14 cellular contexts compared by ENCODE assay signal in genomic region chr21:45056505-45056904, GRCh38. TPM values are rescaled to one million over a fixed set of nuclear protein-coding genes. Genes with fewer than 3 reads are reported as not detected.
DNase-seq lines count a peak whose midpoint lies in the region; ATAC-seq and TF ChIP-seq lines count a peak whose summit lies in the region.
"Had no signal": no experiment of that assay in that cellular context is flagged by ENCODE, and none has a peak within 500 bp of the region (broad histone marks: within the 10 kb centered on the region; RNA-seq: fewer than 3 reads in every experiment).

No MANE protein-coding gene starts in this region.

- peaks cover 15 to 42% (median 32%) of the 10 kb centered on the region in 10 experiments; a peak in 19 of 20 replicates for H3K4me1 ChIP-seq in BLaER1 treated with 17β-estradiol and CSF1 and Interleukin-3, amounts not matched to agents 10 nM and 100 nM
- H3K4me1 ChIP-seq in Karpas-422 (ENCODE audit: low read length), result peaks cover 9% of the 10 kb centered on the region
- H3K4me1 ChIP-seq in PC-3 (ENCODE audit: insufficient read depth, low read length), result peaks cover 2% of the 10 kb centered on the region
- H3K4me1 ChIP-seq: BE2C had no signal

- no peaks in the 10 kb centered on the region for H3K36me3 ChIP-seq in BLaER1 treated with 17β-estradiol and CSF1 and Interleukin-3, amounts not matched to agents 10 nM and 100 nM
- H3K36me3 ChIP-seq in Karpas-422 (ENCODE audit: insufficient read depth, low read length) (no peaks in the 10 kb centered on the region), PC-3 (ENCODE audit: low read depth, low read length) (no peaks in the 10 kb centered on the region)
- H3K36me3 ChIP-seq: BE2C, HAP-1 had no signal

- DNase-seq in Karpas-422 (no peak), glomerular endothelial cell (ENCODE audit: extremely low read depth, low read depth, low spot score) (peak; percentile 50), left colon (no peak), PC-3 (no peak), foreskin fibroblast (no peak)
- DNase-seq: BE2C; CD8-positive, alpha-beta T cell; NCI-H1930; NCI-H2171; NCI-H446 treated with DMSO at 0.1 percent for 48 hours; NK-92 treated with Interleukin-12 subunit alpha and Interleukin-12 subunit beta, amount 100 ng/mL, for 24 hours had no signal

- CTCF ChIA-PET in PC-3 (lab: Charles Lee), result interaction anchor here (0.6 kb wide), 1 partner anchor 56 kb away, joined by 4 read pairs; no protein-coding TSS in a partner anchor

- no peaks in the 10 kb centered on the region for H4K20me1 ChIP-seq in BLaER1 treated with 17β-estradiol and CSF1 and Interleukin-3, amounts not matched to agents 10 nM and 100 nM
- H4K20me1 ChIP-seq in Karpas-422 (ENCODE audit: insufficient read depth, low read depth, low read length), result no peaks in the 10 kb centered on the region
- no peaks in the 10 kb centered on the region for H4K20me1 ChIP-seq in PC-3 (ENCODE audit: low read length)

- POLR2A ChIA-PET in PC-3 (lab: Charles Lee; ENCODE audit: unreplicated experiment), result no interaction called here

- H2AFZ ChIP-seq in Karpas-422 (ENCODE audit: low read length) (no peak overlapping the region), PC-3 (ENCODE audit: low read length) (no peak overlapping the region)

- H3K9me2 ChIP-seq in Karpas-422 (replicated peaks; ENCODE audit: insufficient read depth, low read length) (no peaks in the 10 kb centered on the region), PC-3 (replicated peaks; ENCODE audit: low read length) (no peaks in the 10 kb centered on the region)

- ATAC-seq in left colon (no peak), PC-3 (no peak)
- ATAC-seq: CD8-positive, alpha-beta T cell had no signal

- no peak for TF ChIP-seq CTCF in PC-3 (conservative IDR thresholded peaks at IDR 0.05; ENCODE audit: low read depth, low read length)
- no peak for TF ChIP-seq CTCF in foreskin fibroblast (IDR thresholded peaks at IDR 0.05; ENCODE audit: low read depth, low read length)

- H3K4me3 ChIP-seq in BLaER1 treated with 17β-estradiol and CSF1 and Interleukin-3, amounts not matched to agents 10 nM and 100 nM, result no peak overlapping the region
- H3K4me3 ChIP-seq in Karpas-422 (ENCODE audit: low read length) (no peak overlapping the region), skin epidermis (no peak overlapping the region), PC-3 (ENCODE audit: low read length) (no peak overlapping the region), foreskin fibroblast (ENCODE audit: low read depth in 1 of 2, low read length in 2 of 2) (no peak overlapping the region)
- H3K4me3 ChIP-seq: HAP-1 had no signal

- BruUV-seq in PC-3 (replicated peaks; lab: Mats Ljungman, UMichigan), result no TSS peak

- H3K9ac ChIP-seq in BLaER1 treated with 17β-estradiol and CSF1 and Interleukin-3, amounts not matched to agents 10 nM and 100 nM, result peak overlapping the region in 2 of 11 experiments; percentile 3 to 6; a peak in 1 of 22 replicates
- H3K9ac ChIP-seq in Karpas-422 (ENCODE audit: low read length), result no peak overlapping the region
- H3K9ac ChIP-seq in PC-3 (ENCODE audit: low read length), result no peak overlapping the region

- H3K4me2 ChIP-seq in BLaER1 treated with 17β-estradiol and CSF1 and Interleukin-3, amounts not matched to agents 10 nM and 100 nM, result peak overlapping the region; percentile 66 to 86 (median 76); a peak in 21 of 22 replicates
- H3K4me2 ChIP-seq in Karpas-422 (ENCODE audit: low read depth, low read length, poor library complexity, severe bottlenecking), result peak overlapping the region; percentile 24
- H3K4me2 ChIP-seq in PC-3 (ENCODE audit: low read length), result no peak overlapping the region

- peaks cover 0 to 22% (median 0%) of the 10 kb centered on the region in 11 experiments; a peak in 4 of 22 replicates for H3K27me3 ChIP-seq in BLaER1 treated with 17β-estradiol and CSF1 and Interleukin-3, amounts not matched to agents 10 nM and 100 nM
- H3K27me3 ChIP-seq in Karpas-422 (ENCODE audit: low read length), result no peaks in the 10 kb centered on the region
- H3K27me3 ChIP-seq in PC-3 (ENCODE audit: low read length), result no peaks in the 10 kb centered on the region
- H3K27me3 ChIP-seq: BE2C had no signal

- H3K79me2 ChIP-seq in Karpas-422 (ENCODE audit: low read length), result no peaks in the 10 kb centered on the region
- H3K79me2 ChIP-seq in PC-3 (ENCODE audit: low read length), result no peaks in the 10 kb centered on the region

- H3F3A ChIP-seq in PC-3 (ENCODE audit: low read length, unreplicated experiment), result no peaks in the 10 kb centered on the region

- no peaks in the 10 kb centered on the region for H3K9me3 ChIP-seq in BLaER1 treated with 17β-estradiol and CSF1 and Interleukin-3, amounts not matched to agents 10 nM and 100 nM (replicated peaks in 1 of 11)
- H3K9me3 ChIP-seq in Karpas-422 (ENCODE audit: low read length), result no peaks in the 10 kb centered on the region
- no peaks in the 10 kb centered on the region for H3K9me3 ChIP-seq in PC-3 (ENCODE audit: low read length)
- H3K9me3 ChIP-seq: BE2C, HAP-1 had no signal

- intact Hi-C loops in left colon (cut with DNase I, micrococcal nuclease) (no loop called here), PC-3 (cut with micrococcal nuclease) (no loop called here)

- H3K27ac ChIP-seq in BLaER1 treated with 17β-estradiol and CSF1 and Interleukin-3, amounts not matched to agents 10 nM and 100 nM, result 0 out of 22 replicates have a peak overlapping the region, but pooled peaks of 1 of the 11 experiments have one; percentile 8
- H3K27ac ChIP-seq in Karpas-422 (ENCODE audit: low read length) (no peak overlapping the region), skin epidermis (peak overlapping the region in 12 of 21 experiments; percentile 15 to 81 (median 53)), PC-3 (ENCODE audit: low read length) (no peak overlapping the region)

RNA-seq across cellular contexts. Expression of gene ADARB1, which starts 17.9 kb away (rescaled TPM):
- 1.4 and 2.0 TPM in 2 replicates for total RNA-seq in Karpas-422 (2014; rRNA removed; shearing (Covaris generic); ENCODE audit: low replicate concordance)
- total RNA-seq in glomerular endothelial cell (19.7 and 29.8 TPM in 2 replicates), left colon (10 to 100 TPM in 1 of 2 donors, 1 to 10 TPM in 1; 6.9 to 12.4 TPM), PC-3 (2014; rRNA removed) (14.1 and 21.0 TPM in 2 replicates)

Comparison
In these comparisons a context has a peak if more than half of its experiments do, and no peak if none do; other contexts are left out.
1. H3K27ac ChIP-seq: peak in skin epidermis (12 of 21); none in Karpas-422 (single experiment) and PC-3 (single experiment).